Comparison of ENCODE assay signal across 22 cellular contexts in genomic region chr4:109699553-109700225, GRCh38. TPM values are rescaled to one million over a fixed set of nuclear protein-coding genes. Genes with fewer than 3 reads are reported as not detected.
DNase-seq lines count a peak whose midpoint lies in the region; ATAC-seq, FAIRE-seq and TF ChIP-seq lines count a peak whose summit lies in the region.
"Had no signal": no experiment of that assay in that cellular context is flagged by ENCODE, and none has a peak within 500 bp of the region (broad histone marks: within the 10 kb centered on the region; RNA-seq: fewer than 3 reads in every experiment).

No MANE protein-coding gene starts in this region.

- intact Hi-C loops in CD4-positive, alpha-beta T cell (cut with DNase I, micrococcal nuclease): loop anchor here (5.0 to 10.0 kb wide), 2 partner anchors 115 to 267 kb away; partner anchors contain the start of genes GAR1 (in 1 of the 2) and SEC24B (in 1 of the 2)

- no peaks in the 10 kb centered on the region for H3K27me3 Mint-ChIP-seq in CD4-positive, alpha-beta T cell
- no peaks in the 10 kb centered on the region for H3K27me3 Mint-ChIP-seq in central memory CD8-positive, alpha-beta T cell
- H3K27me3 Mint-ChIP-seq: activated CD8-positive, alpha-beta T cell treated with anti-CD3 and anti-CD28 coated beads for 36 hours; stimulated activated memory B cell treated with anti-CD40 and anti-IgM and Interleukin-4, amounts not matched to agents 10 μg/mL and 1 μg/mL and 100 μg/mL, for 72 hours had no signal

- no peaks in the 10 kb centered on the region for H3K27me3 ChIP-seq in CD4-positive, alpha-beta T cell (ENCODE audit: control insufficient read depth, insufficient read depth, low read length)
- H3K27me3 ChIP-seq in mucosa of rectum (ENCODE audit: control insufficient read depth in 2 of 2, insufficient read depth in 2 of 2, low read length in 2 of 2): no peaks in the 10 kb centered on the region
- H3K27me3 ChIP-seq: pancreas, right lobe of liver, SJSA1 had no signal

- H3K9me3 Mint-ChIP-seq in CD4-positive, alpha-beta T cell: no peaks in the 10 kb centered on the region
- no peaks in the 10 kb centered on the region for H3K9me3 Mint-ChIP-seq in central memory CD8-positive, alpha-beta T cell
- H3K9me3 Mint-ChIP-seq: activated CD8-positive, alpha-beta T cell treated with anti-CD3 and anti-CD28 coated beads for 36 hours; stimulated activated memory B cell treated with anti-CD40 and anti-IgM and Interleukin-4, amounts not matched to agents 10 μg/mL and 1 μg/mL and 100 μg/mL, for 72 hours; T-helper 2 cell treated with Interferon-gamma antibody and Interleukin-4, amounts not matched to agents 5 μg/mL and 100 μg/mL, for 36 hours had no signal

- H3K4me1 Mint-ChIP-seq in CD4-positive, alpha-beta T cell (ENCODE audit: low read depth): peaks cover 67% of the 10 kb centered on the region
- peaks cover 49% of the 10 kb centered on the region for H3K4me1 Mint-ChIP-seq in central memory CD8-positive, alpha-beta T cell

- H3K4me3 ChIP-seq in HEK293 (ENCODE audit: low read depth, low read length): no peak overlapping the region
- peak overlapping the region in 1 of 2 donors; percentile 42 for H3K4me3 ChIP-seq in mucosa of rectum (ENCODE audit: low read length in 2 of 2)
- H3K4me3 ChIP-seq: GM23248, pancreas, PC-9, right lobe of liver, SJSA1, thoracic aorta had no signal

- H3K27ac Mint-ChIP-seq in CD4-positive, alpha-beta T cell: peak overlapping the region; percentile 96
- H3K27ac Mint-ChIP-seq in central memory CD8-positive, alpha-beta T cell (ENCODE audit: low read depth): peak overlapping the region; percentile 21
- H3K27ac Mint-ChIP-seq: activated CD8-positive, alpha-beta T cell treated with anti-CD3 and anti-CD28 coated beads for 36 hours; stimulated activated memory B cell treated with anti-CD40 and anti-IgM and Interleukin-4, amounts not matched to agents 10 μg/mL and 1 μg/mL and 100 μg/mL, for 72 hours; T-helper 2 cell treated with Interferon-gamma antibody and Interleukin-4, amounts not matched to agents 5 μg/mL and 100 μg/mL, for 36 hours; WTC11 had no signal

- POLR2A ChIA-PET in CD4-positive, alpha-beta T cell (lab: Charles Lee): interaction anchor here (1.2 to 8.2 kb wide), 8 partner anchors 9 to 267 kb away, joined by 3 to 46 read pairs (median 4); partner anchors contain the start of gene MCUB
- POLR2A ChIA-PET in HEK293 (lab: Yijun Ruan, JAX): no interaction called here

- H3K9me3 ChIP-seq in CD4-positive, alpha-beta T cell (ENCODE audit: control insufficient read depth, low read length): no peaks in the 10 kb centered on the region
- no peaks in the 10 kb centered on the region for H3K9me3 ChIP-seq in HEK293 (ENCODE audit: control insufficient read depth, insufficient read depth, low read depth, low read length)
- H3K9me3 ChIP-seq in mucosa of rectum (ENCODE audit: control insufficient read depth in 2 of 2, low read length in 2 of 2): no peaks in the 10 kb centered on the region
- H3K9me3 ChIP-seq: pancreas, right lobe of liver, SJSA1, thoracic aorta had no signal

- DNase-seq in CD4-positive, alpha-beta T cell: no peak
- no peak for DNase-seq in central memory CD8-positive, alpha-beta T cell (ENCODE audit: low spot score in 2 of 2)
- DNase-seq in central memory CD4-positive, alpha-beta T cell: no peak
- DNase-seq in RCC 7860 (ENCODE audit: low spot score): no peak
- no peak for DNase-seq in Ammon's horn (ENCODE audit: low spot score)
- DNase-seq in activated gamma-delta T cell (lab: John Stamatoyannopoulos, UW): no peak
- DNase-seq: activated CD8-positive, alpha-beta T cell treated with anti-CD3 and anti-CD28 coated beads for 36 hours; activated T-cell treated with anti-CD3 and anti-CD28 coated beads, Interleukin-2, amount 50 U/mL, for 1 hour; GM23248; left ventricle myocardium superior; NCI-H1092; NCI-H2107; pancreas; PC-9; right lobe of liver had no signal

- no peak for ATAC-seq in CD4-positive, alpha-beta T cell (ENCODE audit: poor library complexity)
- ATAC-seq in central memory CD8-positive, alpha-beta T cell (replicated peaks; ENCODE audit: extremely low read depth, poor library complexity, severe bottlenecking): no peak
- ATAC-seq: activated CD8-positive, alpha-beta T cell treated with anti-CD3 and anti-CD28 coated beads for 36 hours; left ventricle myocardium superior; pancreas; stimulated activated memory B cell treated with anti-CD40 and anti-IgM and Interleukin-4, amounts not matched to agents 10 μg/mL and 1 μg/mL and 100 μg/mL, for 72 hours; WTC11 had no signal

- H3K36me3 ChIP-seq in HEK293 (ENCODE audit: control insufficient read depth in 2 of 2, insufficient read depth in 1 of 2, low read length in 2 of 2) (peaks cover 0 to 43% of the 10 kb centered on the region in 2 experiments; a peak in 1 of 3 replicates), mucosa of rectum (ENCODE audit: control insufficient read depth in 2 of 2, insufficient read depth in 2 of 2, low read length in 2 of 2) (peaks cover 11 to 16% of the 10 kb centered on the region in 2 donors)

- H3K9ac ChIP-seq in mucosa of rectum (ENCODE audit: low read depth in 1 of 2, low read length in 2 of 2): peak overlapping the region in 1 of 2 donors; percentile 26
- H3K9ac ChIP-seq: GM23248 had no signal

- no peak for FAIRE-seq in RCC 7860 (lab: Jason Lieb, UNC)
- FAIRE-seq: pancreas had no signal

- H3K4me3 Mint-ChIP-seq in CD4-positive, alpha-beta T cell: peak overlapping the region; percentile 11
- H3K4me3 Mint-ChIP-seq in central memory CD8-positive, alpha-beta T cell: no peak overlapping the region
- H3K4me3 Mint-ChIP-seq: activated CD8-positive, alpha-beta T cell treated with anti-CD3 and anti-CD28 coated beads for 36 hours; stimulated activated memory B cell treated with anti-CD40 and anti-IgM and Interleukin-4, amounts not matched to agents 10 μg/mL and 1 μg/mL and 100 μg/mL, for 72 hours; WTC11 had no signal

- peak overlapping the region; percentile 14 for H3K27ac ChIP-seq in CD4-positive, alpha-beta T cell (ENCODE audit: low read depth, low read length)
- H3K27ac ChIP-seq in HEK293 (ENCODE audit: extremely low read depth, low read depth, low read length) (no peak overlapping the region), mucosa of rectum (ENCODE audit: low read depth in 2 of 2, low read length in 2 of 2) (peak overlapping the region; percentile 59 to 69)
- H3K27ac ChIP-seq: GM23248, pancreas, PC-9, right lobe of liver, SJSA1, thoracic aorta had no signal

- no peak for TF ChIP-seq CTCF in CD4-positive, alpha-beta T cell (IDR thresholded peaks at IDR 0.05)
- TF ChIP-seq CTCF in HEK293 (tag by site-specific recombination; IDR thresholded peaks at IDR 0.05): no peak

- H3K36me3 Mint-ChIP-seq in CD4-positive, alpha-beta T cell (ENCODE audit: low read depth): peaks cover 56% of the 10 kb centered on the region
- peaks cover 20% of the 10 kb centered on the region for H3K36me3 Mint-ChIP-seq in central memory CD8-positive, alpha-beta T cell (ENCODE audit: insufficient read depth)

- H3K4me1 ChIP-seq in HEK293 (ENCODE audit: control insufficient read depth, insufficient read depth, low read length) (no peaks in the 10 kb centered on the region), mucosa of rectum (ENCODE audit: control insufficient read depth in 2 of 2, insufficient read depth in 2 of 2, low read length in 2 of 2) (peaks cover 26 to 45% of the 10 kb centered on the region in 2 donors)

- CTCF ChIA-PET in CD4-positive, alpha-beta T cell (lab: Charles Lee): interaction anchor here (0.6 to 1.2 kb wide), 2 partner anchors 36 to 266 kb away, joined by 3 to 6 read pairs; partner anchors contain the start of gene SEC24B
- CTCF ChIA-PET in HEK293 (lab: Yijun Ruan, JAX): interaction anchor here (0.6 kb wide), 2 partner anchors 78 to 275 kb away, joined by 3 to 4 read pairs; no protein-coding TSS in a partner anchor

TF ChIP-seq in HEK293, 187 proteins besides CTCF, POLR2A, EP300 and RAD21:
- TF ChIP-seq ZBTB11 (tag by site-specific recombination; conservative IDR thresholded peaks at IDR 0.05; ENCODE audit: low read depth): no peak
- no peak for TF ChIP-seq ZNF580 (tag by site-specific recombination; IDR thresholded peaks at IDR 0.05)
- TF ChIP-seq GLIS1 (tag by site-specific recombination; IDR thresholded peaks at IDR 0.05): peak; percentile 14; the same call in 1 of the 2 replicates
- TF ChIP-seq HOXA7 (CRISPR knock-in tag; IDR thresholded peaks at IDR 0.05; ENCODE audit: borderline replicate concordance): no peak
- peak; percentile 55 for TF ChIP-seq ZIC2 (tag by site-specific recombination; IDR thresholded peaks at IDR 0.05)
TF ChIP-seq in HEK293: peak in this region for 2.

RNA-seq across cellular contexts. Expression of gene CASP6, which starts 3.6 kb away (rescaled TPM):
- 1 to 10 TPM; 5.4 to 5.5 TPM for total RNA-seq in CD4-positive, alpha-beta T cell

RNA-seq across cellular contexts. Expression of gene PLA2G12A, which starts 30.2 kb away (rescaled TPM):
- 10 to 100 TPM in 1 of 2 experiments, 1 to 10 TPM in 1; 9.6 to 10.5 TPM for total RNA-seq in CD4-positive, alpha-beta T cell
